Comparison of ENCODE assay signal across 17 cellular contexts in genomic region chr2:142849818-142850217, GRCh38. TPM values are rescaled to one million over a fixed set of nuclear protein-coding genes. Genes with fewer than 3 reads are reported as not detected.
"Had no signal": no experiment of that assay in that cellular context is flagged by ENCODE, and none has a peak within 500 bp of the region (broad histone marks: within the 10 kb centered on the region; RNA-seq: fewer than 3 reads in every experiment).

No MANE protein-coding gene starts in this region.

- H3K27ac ChIP-seq: epithelial cell of prostate had no signal

- ATAC-seq: left ventricle myocardium superior; sciatic nerve; stimulated activated memory B cell treated with anti-CD40 and anti-IgM and Interleukin-4, amounts not matched to agents 10 μg/mL and 1 μg/mL and 100 μg/mL, for 72 hours had no signal

- H3K9ac ChIP-seq: SK-N-SH had no signal

- H3K9me3 ChIP-seq: SK-N-SH had no signal

- DNase-seq: activated CD4-positive, alpha-beta T cell treated with anti-CD3 and anti-CD28 coated beads for 1 hour; activated CD4-positive, alpha-beta T cell treated with anti-CD3 and anti-CD28 coated beads, Interleukin-2, amount 50 U/mL, for 48 hours; activated naive CD4-positive, alpha-beta T cell treated with anti-CD3 and anti-CD28 coated beads, Interleukin-2, amount 50 U/mL, for 16 hours; central memory CD4-positive, alpha-beta T cell; cortex of kidney; effector memory CD4-positive, alpha-beta T cell; islet precursor cell; left ventricle myocardium superior; mesendoderm; nephron progenitor cell; SK-N-SH; stimulated activated CD4-positive, alpha-beta T cell treated with anti-CD3 and anti-CD28 coated beads, Interleukin-12 subunit alpha, Interleukin-12 subunit beta, amount 100 ng/mL, for 4 hours; T-helper 1 cell; T1000 had no signal

- H3K4me2 ChIP-seq: SK-N-SH had no signal

RNA-seq across cellular contexts. Expression of gene KYNU, which starts 27.6 kb away (rescaled TPM):
- polyA plus RNA-seq: SK-N-SH had no signal
